Comparison of ENCODE assay signal across 27 cellular contexts in the genomic region with DNA sequence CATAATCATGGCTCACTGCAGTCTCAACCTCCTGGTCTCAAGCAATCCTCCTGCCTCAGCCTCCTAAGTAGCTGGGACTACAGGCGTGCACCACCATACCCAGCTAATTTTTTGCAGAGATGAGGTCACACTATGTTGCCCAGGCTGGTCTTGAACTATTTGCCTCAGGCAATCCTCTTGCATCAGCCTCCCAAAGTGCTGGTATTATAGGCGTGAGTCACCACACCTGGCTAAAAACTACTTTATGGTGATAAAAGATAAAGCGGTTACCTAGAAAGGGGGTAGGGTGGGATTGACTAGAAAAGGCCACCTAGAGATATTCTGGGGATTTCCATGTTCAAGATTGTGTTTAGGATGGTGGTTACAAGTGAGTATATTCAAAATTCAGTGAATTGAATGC. TPM values are rescaled to one million over a fixed set of nuclear protein-coding genes. Genes with fewer than 3 reads are reported as not detected.
DNase-seq lines count a peak whose midpoint lies in the region; ATAC-seq lines count a peak whose summit lies in the region.
"Had no signal": no experiment of that assay in that cellular context is flagged by ENCODE, and none has a peak within 500 bp of the region (broad histone marks: within the 10 kb centered on the region; RNA-seq: fewer than 3 reads in every experiment).

No MANE protein-coding gene starts in this region.

- CTCF ChIA-PET in activated CD8-positive, alpha-beta memory T cell treated with anti-CD3 and anti-CD28 coated beads, Interleukin-2, amount 10 ng/mL, durations not matched to agents 7 days and 5 days (lab: Charles Lee) = interaction anchor here (1.4 kb wide), 1 partner anchor 12 kb away, joined by 3 read pairs; the partner anchor contains the start of gene F11R

- H3K9me3 Mint-ChIP-seq in activated CD8-positive, alpha-beta memory T cell treated with anti-CD3 and anti-CD28 coated beads, Interleukin-2, amount 10 ng/mL, durations not matched to agents 7 days and 5 days (ENCODE audit: low read depth) = no peaks in the 10 kb centered on the region
- H3K9me3 Mint-ChIP-seq: CD4-positive, CD25-positive, alpha-beta regulatory T cell; dendritic cell treated with granulocyte-macrophage colony-stimulating factor and Interleukin-4, amounts not matched to agents 40 ng/mL and 50 ng/mL, for 4 days; HFFc6; neural crest cell had no signal

- DNase-seq in EH (ENCODE audit: low read depth) (peak; percentile 15), ELR (ENCODE audit: low read depth) (peak; percentile 74), RPMI7951 (ENCODE audit: low read depth) (peak; percentile 61), SKM-1 treated with dmso at 0.1 percent for 144 hours (lab: John Stamatoyannopoulos, UW; ENCODE audit: unreplicated experiment) (no peak), DMS153 (lab: John Stamatoyannopoulos, UW) (no peak), NCI-H82 (lab: John Stamatoyannopoulos, UW) (no peak)
- DNase-seq in activated CD8-positive, alpha-beta memory T cell treated with anti-CD3 and anti-CD28 coated beads, Interleukin-2, amount 10 ng/mL, durations not matched to agents 7 days and 5 days = no peak
- DNase-seq: activated CD4-positive, alpha-beta T cell treated with anti-CD3 and anti-CD28 coated beads, Interleukin-2, amount 50 U/mL, for 4 hours; activated gamma-delta T cell; amygdala; GF-D8; glutamatergic neuron; HFFc6; KG1; MV-4-11; NCI-H1694; NCI-H524; RPMI8226; substantia nigra; WERI-Rb-1 had no signal

- H3K4me3 Mint-ChIP-seq in activated CD8-positive, alpha-beta memory T cell treated with anti-CD3 and anti-CD28 coated beads, Interleukin-2, amount 10 ng/mL, durations not matched to agents 7 days and 5 days = no peak overlapping the region
- H3K4me3 Mint-ChIP-seq: dendritic cell treated with granulocyte-macrophage colony-stimulating factor and Interleukin-4, amounts not matched to agents 40 ng/mL and 50 ng/mL, for 4 days; HFFc6; neural crest cell had no signal

- no peak overlapping the region for H3K27ac Mint-ChIP-seq in activated CD8-positive, alpha-beta memory T cell treated with anti-CD3 and anti-CD28 coated beads, Interleukin-2, amount 10 ng/mL, durations not matched to agents 7 days and 5 days
- H3K27ac Mint-ChIP-seq: dendritic cell treated with granulocyte-macrophage colony-stimulating factor and Interleukin-4, amounts not matched to agents 40 ng/mL and 50 ng/mL, for 4 days; HFFc6 had no signal

- no peaks in the 10 kb centered on the region for H3K27me3 Mint-ChIP-seq in activated CD8-positive, alpha-beta memory T cell treated with anti-CD3 and anti-CD28 coated beads, Interleukin-2, amount 10 ng/mL, durations not matched to agents 7 days and 5 days
- H3K27me3 Mint-ChIP-seq: CD4-positive, CD25-positive, alpha-beta regulatory T cell; dendritic cell treated with granulocyte-macrophage colony-stimulating factor and Interleukin-4, amounts not matched to agents 40 ng/mL and 50 ng/mL, for 4 days had no signal

- H3K4me1 Mint-ChIP-seq in activated CD8-positive, alpha-beta memory T cell treated with anti-CD3 and anti-CD28 coated beads, Interleukin-2, amount 10 ng/mL, durations not matched to agents 7 days and 5 days = peaks cover 26% of the 10 kb centered on the region

- H3K36me3 Mint-ChIP-seq in activated CD8-positive, alpha-beta memory T cell treated with anti-CD3 and anti-CD28 coated beads, Interleukin-2, amount 10 ng/mL, durations not matched to agents 7 days and 5 days = peaks cover 19% of the 10 kb centered on the region

- peak; percentile 49 for ATAC-seq in esophagus mucosa
- no peak for ATAC-seq in activated CD8-positive, alpha-beta memory T cell treated with anti-CD3 and anti-CD28 coated beads, Interleukin-2, amount 10 ng/mL, durations not matched to agents 7 days and 5 days
- ATAC-seq: upper lobe of right lung had no signal

RNA-seq across cellular contexts. Expression of gene TSTD1, which starts 5.0 kb away (rescaled TPM):
- total RNA-seq in RPMI7951 (2014; rRNA removed; shearing (Covaris generic)) = 0.48 TPM in 1 of 2 replicates, not detected in the other
- 67.9 TPM for total RNA-seq in esophagus mucosa
- total RNA-seq in activated CD8-positive, alpha-beta memory T cell treated with anti-CD3 and anti-CD28 coated beads, Interleukin-2, amount 10 ng/mL, durations not matched to agents 7 days and 5 days = 10 to 100 TPM; 62.8 TPM
- total RNA-seq: HFFc6, HT1080 had no signal

RNA-seq across cellular contexts. Expression of gene USF1, which starts 12.0 kb away (rescaled TPM):
- total RNA-seq in RPMI7951 (2014; rRNA removed; shearing (Covaris generic)) = 63.3 and 67.3 TPM in 2 replicates
- total RNA-seq in esophagus mucosa = 25.2 TPM
- total RNA-seq in activated CD8-positive, alpha-beta memory T cell treated with anti-CD3 and anti-CD28 coated beads, Interleukin-2, amount 10 ng/mL, durations not matched to agents 7 days and 5 days = 10 to 100 TPM; 75.4 to 90.1 TPM

RNA-seq across cellular contexts. Expression of gene F11R, which starts 12.8 kb away (rescaled TPM):
- total RNA-seq in RPMI7951 (2014; rRNA removed; shearing (Covaris generic)) = 6.0 and 10.5 TPM in 2 replicates
- 137 TPM for total RNA-seq in esophagus mucosa
- total RNA-seq in activated CD8-positive, alpha-beta memory T cell treated with anti-CD3 and anti-CD28 coated beads, Interleukin-2, amount 10 ng/mL, durations not matched to agents 7 days and 5 days = 10 to 100 TPM; 13.5 to 14.0 TPM

RNA-seq across cellular contexts. Expression of gene ARHGAP30, which starts 35.9 kb away (rescaled TPM):
- total RNA-seq in RPMI7951 (2014; rRNA removed; shearing (Covaris generic)) = 0.20 TPM in 1 of 2 replicates, not detected in the other
- total RNA-seq in esophagus mucosa = 6.0 TPM
- 100 to 1,000 TPM; 260 to 273 TPM for total RNA-seq in activated CD8-positive, alpha-beta memory T cell treated with anti-CD3 and anti-CD28 coated beads, Interleukin-2, amount 10 ng/mL, durations not matched to agents 7 days and 5 days
- total RNA-seq: HFFc6, neural crest cell had no signal

RNA-seq across cellular contexts. Expression of gene NECTIN4, which starts 55.6 kb away (rescaled TPM):
- total RNA-seq in RPMI7951 (2014; rRNA removed; shearing (Covaris generic)) = 0.20 TPM in 1 of 2 replicates, not detected in the other
- total RNA-seq in esophagus mucosa = 115 TPM
- total RNA-seq in activated CD8-positive, alpha-beta memory T cell treated with anti-CD3 and anti-CD28 coated beads, Interleukin-2, amount 10 ng/mL, durations not matched to agents 7 days and 5 days = under 1 TPM; 0.12 TPM
- total RNA-seq: cardiac septum; CD4-positive, CD25-positive, alpha-beta regulatory T cell; neural crest cell had no signal

Comparison
In these comparisons a context has a peak if more than half of its experiments do, and no peak if none do; other contexts are left out.
1. DNase-seq: peak in EH (single experiment), ELR (single experiment) and RPMI7951 (single experiment); none in SKM-1 treated with dmso at 0.1 percent for 144 hours (single experiment), activated CD8-positive, alpha-beta memory T cell treated with anti-CD3 and anti-CD28 coated beads, Interleukin-2, amount 10 ng/mL, durations not matched to agents 7 days and 5 days (single experiment), DMS153 (single experiment) and NCI-H82 (single experiment).
2. RNA of gene TSTD1, which starts 5.0 kb away (total RNA-seq): 67.9 TPM in esophagus mucosa (single experiment) and 62.8 TPM in activated CD8-positive, alpha-beta memory T cell treated with anti-CD3 and anti-CD28 coated beads, Interleukin-2, amount 10 ng/mL, durations not matched to agents 7 days and 5 days; 0.48 TPM in RPMI7951; every median in the first group is over 10 times any median in the second.